8 cellular contexts compared by ENCODE assay signal in the genomic region with DNA sequence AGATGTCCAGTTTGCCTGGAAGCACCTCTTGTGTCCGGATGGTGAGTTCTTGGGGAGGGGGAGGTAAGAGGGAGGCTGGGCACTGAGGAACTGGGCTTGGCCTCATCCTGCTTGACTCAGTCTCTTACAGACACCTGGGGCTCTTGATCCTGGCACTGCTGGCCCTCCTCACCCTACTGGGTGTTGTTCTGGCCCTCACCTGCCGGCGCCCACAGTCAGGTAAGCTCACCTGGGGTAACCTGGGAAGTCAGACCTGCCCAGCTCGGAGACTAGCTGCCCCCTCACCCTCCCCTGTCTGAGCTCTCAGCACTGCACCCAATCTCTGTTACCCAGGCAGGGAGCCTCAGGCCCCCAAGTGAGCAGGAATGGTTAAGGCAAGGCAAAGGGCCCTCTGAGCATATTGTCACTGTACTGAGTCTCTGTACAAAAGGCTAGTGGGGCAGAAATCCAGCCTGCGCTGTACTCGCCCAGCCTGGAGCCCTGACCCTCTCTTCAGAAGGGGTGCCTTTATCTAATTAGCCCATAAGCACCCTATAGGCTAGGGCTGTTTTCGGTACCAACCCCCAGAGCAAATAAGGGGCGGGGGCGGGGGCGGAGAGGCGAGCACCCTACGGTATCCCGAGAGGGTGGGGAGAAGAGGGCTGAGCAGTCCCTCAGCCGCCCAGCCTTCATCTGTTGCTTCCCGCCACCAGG. TPM values are rescaled to one million over a fixed set of nuclear protein-coding genes. Genes with fewer than 3 reads are reported as not detected.
DNase-seq lines count a peak whose midpoint lies in the region; ATAC-seq and TF ChIP-seq lines count a peak whose summit lies in the region.

No MANE protein-coding gene starts in this region.

- peak overlapping the region; percentile 39 for H3K4me3 Mint-ChIP-seq in activated T-helper 2 cell treated with anti-CD3 and anti-CD28 coated beads, Interferon-gamma antibody, Interleukin-2, Interleukin-4, amounts not matched to agents 10 μg/mL and 5 μg/mL and 100 μg/mL, durations not matched to agents 14 hours and 24 hours and 36 hours (ENCODE audit: low read depth)

- DNase-seq in heart left ventricle = no peak
- no peak for DNase-seq in Right ventricle myocardium inferior (ENCODE audit: missing footprints)
- DNase-seq in activated T-helper 2 cell treated with anti-CD3 and anti-CD28 coated beads, Interferon-gamma antibody, Interleukin-2, Interleukin-4, amounts not matched to agents 10 μg/mL and 5 μg/mL and 100 μg/mL, durations not matched to agents 14 hours and 24 hours and 36 hours (ENCODE audit: low spot score) = no peak
- DNase-seq in mesenchymal stem cell = peak; percentile 19
- DNase-seq in vagina (ENCODE audit: extremely low spot score in 2 of 2) = no peak
- no peak for DNase-seq in KG1 (lab: John Stamatoyannopoulos, UW)

- H3K4me1 ChIP-seq in heart left ventricle (peaks cover 4 to 42% (median 30%) of the 10 kb centered on the region in 12 donors), mesenchymal stem cell (ENCODE audit: control insufficient read depth, insufficient read depth, low read depth, low read length) (peaks cover 48% of the 10 kb centered on the region), vagina (peaks cover 61% of the 10 kb centered on the region)

- no peak overlapping the region for H2BK5ac ChIP-seq in mesenchymal stem cell (ENCODE audit: low read depth, low read length, poor library complexity, severe bottlenecking)

- H3K4me2 ChIP-seq in mesenchymal stem cell (ENCODE audit: low read length, poor library complexity, severe bottlenecking) = peak overlapping the region; percentile 74

- H3K4ac ChIP-seq in mesenchymal stem cell (ENCODE audit: low read depth in 1 of 2, low read length in 2 of 2) = peak overlapping the region in 1 of 2 experiments; percentile 34

- H3K4me1 Mint-ChIP-seq in activated T-helper 2 cell treated with anti-CD3 and anti-CD28 coated beads, Interferon-gamma antibody, Interleukin-2, Interleukin-4, amounts not matched to agents 10 μg/mL and 5 μg/mL and 100 μg/mL, durations not matched to agents 14 hours and 24 hours and 36 hours (ENCODE audit: low read depth) = peaks cover 13% of the 10 kb centered on the region

- peaks cover 3% of the 10 kb centered on the region for H3K9me3 Mint-ChIP-seq in activated T-helper 2 cell treated with anti-CD3 and anti-CD28 coated beads, Interferon-gamma antibody, Interleukin-2, Interleukin-4, amounts not matched to agents 10 μg/mL and 5 μg/mL and 100 μg/mL, durations not matched to agents 14 hours and 24 hours and 36 hours

- peaks cover 11% of the 10 kb centered on the region for H3K79me1 ChIP-seq in mesenchymal stem cell (replicated peaks; ENCODE audit: low read length, poor library complexity, severe bottlenecking)

- peak overlapping the region; percentile 15 to 58 for H2BK12ac ChIP-seq in mesenchymal stem cell (ENCODE audit: low read length in 2 of 2)

- H3K27ac Mint-ChIP-seq in activated T-helper 2 cell treated with anti-CD3 and anti-CD28 coated beads, Interferon-gamma antibody, Interleukin-2, Interleukin-4, amounts not matched to agents 10 μg/mL and 5 μg/mL and 100 μg/mL, durations not matched to agents 14 hours and 24 hours and 36 hours = no peak overlapping the region

- peak overlapping the region; percentile 99 for H4K8ac ChIP-seq in mesenchymal stem cell (ENCODE audit: low read length)

- H2AFZ ChIP-seq in mesenchymal stem cell (ENCODE audit: low read depth, low read length) = no peak overlapping the region

- TF ChIP-seq POLR2A in heart left ventricle (IDR thresholded peaks at IDR 0.05) (no peak), vagina (IDR thresholded peaks at IDR 0.05) (no peak)

- intact Hi-C loops in heart left ventricle (cut with DNase I) = loop anchor here in 3 of 10 donors (2.0 to 10.0 kb wide), 6 partner anchors 22 to 412 kb away; partner anchors contain the start of genes ARPC4 (in 1 of the 3), RPUSD3 (in 1 of the 3), TADA3 (in 1 of the 3) and TTLL3 (in 1 of the 3)
- intact Hi-C loops in Right ventricle myocardium inferior (cut with DNase I) = loop anchor here (10.0 kb wide), 2 partner anchors 50 to 410 kb away; no protein-coding TSS in a partner anchor
- intact Hi-C loops in activated T-helper 2 cell treated with anti-CD3 and anti-CD28 coated beads, Interferon-gamma antibody, Interleukin-2, Interleukin-4, amounts not matched to agents 10 μg/mL and 5 μg/mL and 100 μg/mL, durations not matched to agents 14 hours and 24 hours and 36 hours (cut with micrococcal nuclease) = loop anchor here (2.0 kb wide), 1 partner anchor 24 kb away; the partner anchor contains the start of gene JAGN1
- intact Hi-C loops in vagina (cut with DNase I) = loop anchor here (5.0 to 10.0 kb wide), 2 partner anchors 52 to 180 kb away; partner anchors contain the start of gene BRPF1

- H3K4me3 ChIP-seq in heart left ventricle (peak overlapping the region; percentile 49 to 87 (median 65)), mesenchymal stem cell (ENCODE audit: insufficient read depth in 1 of 2, low read depth in 1 of 2, low read length in 2 of 2) (peak overlapping the region; percentile 76 to 81), vagina (peak overlapping the region; percentile 58 to 76)

- H3K18ac ChIP-seq in mesenchymal stem cell (ENCODE audit: low read depth in 1 of 2, low read length in 2 of 2) = peak overlapping the region; percentile 95 to 97

- H3K36me3 ChIP-seq in heart left ventricle = peaks cover 0 to 5% (median 0%) of the 10 kb centered on the region in 9 donors
- H3K36me3 ChIP-seq in mesenchymal stem cell (ENCODE audit: control insufficient read depth in 1 of 2, insufficient read depth in 2 of 2, low read depth in 1 of 2, low read length in 2 of 2) = peaks cover 1 to 4% of the 10 kb centered on the region in 2 experiments
- H3K36me3 ChIP-seq in vagina = no peaks in the 10 kb centered on the region

- H2BK120ac ChIP-seq in mesenchymal stem cell (ENCODE audit: low read depth, low read length) = peak overlapping the region; percentile 74

- H3K9me3 ChIP-seq in heart left ventricle = no peaks in the 10 kb centered on the region
- H3K9me3 ChIP-seq in mesenchymal stem cell (ENCODE audit: control insufficient read depth, low read length) = no peaks in the 10 kb centered on the region
- no peaks in the 10 kb centered on the region for H3K9me3 ChIP-seq in vagina

- peak overlapping the region; percentile 31 for H4K91ac ChIP-seq in mesenchymal stem cell (ENCODE audit: low read length)

- H3K23ac ChIP-seq in mesenchymal stem cell (ENCODE audit: low read length in 2 of 2) = no peak overlapping the region

- 26 to 67% (median 32%) methylated on average over 4 to 15 of the region's 15 CpGs for WGBS in heart left ventricle, 4 donors
- 31% methylated on average over 14 of the region's 15 CpGs for WGBS in mesenchymal stem cell

- no peaks in the 10 kb centered on the region for H3K36me3 Mint-ChIP-seq in activated T-helper 2 cell treated with anti-CD3 and anti-CD28 coated beads, Interferon-gamma antibody, Interleukin-2, Interleukin-4, amounts not matched to agents 10 μg/mL and 5 μg/mL and 100 μg/mL, durations not matched to agents 14 hours and 24 hours and 36 hours (ENCODE audit: low read depth)

- no peaks in the 10 kb centered on the region for H3K27me3 ChIP-seq in heart left ventricle
- H3K27me3 ChIP-seq in mesenchymal stem cell (ENCODE audit: control insufficient read depth in 1 of 2, insufficient read depth in 1 of 2, low read length in 2 of 2) = no peaks in the 10 kb centered on the region
- no peaks in the 10 kb centered on the region for H3K27me3 ChIP-seq in vagina

- ATAC-seq in heart left ventricle (no peak), Right ventricle myocardium inferior (no peak), HG02852 (IDR thresholded peaks at IDR 0.05; ENCODE audit: unreplicated experiment) (no peak), GM21423 (IDR thresholded peaks at IDR 0.05; ENCODE audit: unreplicated experiment) (no peak)

- H3K27ac ChIP-seq in heart left ventricle = peak overlapping the region; percentile 73 to 96 (median 91)
- no peak overlapping the region for H3K27ac ChIP-seq in mesenchymal stem cell (ENCODE audit: low read length, poor library complexity, severe bottlenecking)
- H3K27ac ChIP-seq in vagina = peak overlapping the region; percentile 90

- peak overlapping the region; percentile 82 for H3K9ac ChIP-seq in mesenchymal stem cell (ENCODE audit: low read length)

- H3K27me3 Mint-ChIP-seq in activated T-helper 2 cell treated with anti-CD3 and anti-CD28 coated beads, Interferon-gamma antibody, Interleukin-2, Interleukin-4, amounts not matched to agents 10 μg/mL and 5 μg/mL and 100 μg/mL, durations not matched to agents 14 hours and 24 hours and 36 hours (ENCODE audit: low read depth) = peaks cover 15% of the 10 kb centered on the region

- peak overlapping the region in 1 of 2 experiments; percentile 21 for H3K14ac ChIP-seq in mesenchymal stem cell (ENCODE audit: low read length in 2 of 2)

- H2BK15ac ChIP-seq in mesenchymal stem cell (ENCODE audit: low read depth, poor library complexity, severe bottlenecking) = peak overlapping the region; percentile 38

- H2AK5ac ChIP-seq in mesenchymal stem cell (ENCODE audit: low read length, severe bottlenecking) = peak overlapping the region; percentile 43

- TF ChIP-seq CTCF in heart left ventricle (IDR thresholded peaks at IDR 0.05) = no peak
- no peak for TF ChIP-seq CTCF in vagina (IDR thresholded peaks at IDR 0.05)

RNA-seq across cellular contexts. Expression of gene IL17RC, which starts 2.2 kb away (rescaled TPM):
- total RNA-seq in heart left ventricle (10 to 100 TPM; 20.6 to 45.3 (median 29.2) TPM), Right ventricle myocardium inferior (33.7 TPM), vagina (66.3 TPM)
- polyA plus RNA-seq in heart left ventricle = 10 to 100 TPM; 34.7 to 42.1 TPM
- 0.27 and 0.48 TPM in 2 replicates for total RNA-seq in activated T-helper 2 cell treated with anti-CD3 and anti-CD28 coated beads, Interferon-gamma antibody, Interleukin-2, Interleukin-4, amounts not matched to agents 10 μg/mL and 5 μg/mL and 100 μg/mL, durations not matched to agents 14 hours and 24 hours and 36 hours
- polyA plus RNA-seq in mesenchymal stem cell (2013, experiment 1 of 2) = 31.0 TPM
- 31.2 TPM for polyA plus RNA-seq in mesenchymal stem cell (2013, experiment 2 of 2)

RNA-seq across cellular contexts. Expression of gene IL17RE, which starts 12.1 kb away (rescaled TPM):
- 1 to 10 TPM in 4 of 9 donors, under 1 TPM in 5; 0.65 to 6.9 (median 0.79) TPM for total RNA-seq in heart left ventricle
- polyA plus RNA-seq in heart left ventricle = 1 to 10 TPM in 1 of 2 donors, under 1 TPM in 1; 0.95 to 1.3 TPM
- 0.78 TPM for total RNA-seq in Right ventricle myocardium inferior
- total RNA-seq in activated T-helper 2 cell treated with anti-CD3 and anti-CD28 coated beads, Interferon-gamma antibody, Interleukin-2, Interleukin-4, amounts not matched to agents 10 μg/mL and 5 μg/mL and 100 μg/mL, durations not matched to agents 14 hours and 24 hours and 36 hours = 0.78 and 1.0 TPM in 2 replicates
- 1.0 TPM for polyA plus RNA-seq in mesenchymal stem cell (2013, experiment 1 of 2)
- 0.68 TPM for polyA plus RNA-seq in mesenchymal stem cell (2013, experiment 2 of 2)
- total RNA-seq in vagina = 15.2 TPM

RNA-seq across cellular contexts. Expression of gene CRELD1, which starts 18.9 kb away (rescaled TPM):
- 10 to 100 TPM; 45.9 to 77.8 (median 60.6) TPM for total RNA-seq in heart left ventricle
- polyA plus RNA-seq in heart left ventricle = 10 to 100 TPM; 61.8 to 71.8 TPM
- total RNA-seq in Right ventricle myocardium inferior = 67.5 TPM
- 22.9 and 24.0 TPM in 2 replicates for total RNA-seq in activated T-helper 2 cell treated with anti-CD3 and anti-CD28 coated beads, Interferon-gamma antibody, Interleukin-2, Interleukin-4, amounts not matched to agents 10 μg/mL and 5 μg/mL and 100 μg/mL, durations not matched to agents 14 hours and 24 hours and 36 hours
- 13.7 TPM for polyA plus RNA-seq in mesenchymal stem cell (2013, experiment 1 of 2)
- polyA plus RNA-seq in mesenchymal stem cell (2013, experiment 2 of 2) = 14.3 TPM
- total RNA-seq in vagina = 27.0 TPM

RNA-seq across cellular contexts. Expression of gene JAGN1, which starts 24.3 kb away (rescaled TPM):
- 10 to 100 TPM; 15.1 to 40.3 (median 21.2) TPM for total RNA-seq in heart left ventricle
- 10 to 100 TPM; 20.8 to 77.3 TPM for polyA plus RNA-seq in heart left ventricle
- 19.1 TPM for total RNA-seq in Right ventricle myocardium inferior
- total RNA-seq in activated T-helper 2 cell treated with anti-CD3 and anti-CD28 coated beads, Interferon-gamma antibody, Interleukin-2, Interleukin-4, amounts not matched to agents 10 μg/mL and 5 μg/mL and 100 μg/mL, durations not matched to agents 14 hours and 24 hours and 36 hours = 31.7 and 33.3 TPM in 2 replicates
- 23.3 TPM for polyA plus RNA-seq in mesenchymal stem cell (2013, experiment 1 of 2)
- polyA plus RNA-seq in mesenchymal stem cell (2013, experiment 2 of 2) = 22.6 TPM
- 32.7 TPM for total RNA-seq in vagina

RNA-seq across cellular contexts. Expression of gene CIDEC, which starts 34.7 kb away (rescaled TPM):
- total RNA-seq in heart left ventricle = 10 to 100 TPM in 2 of 9 donors, 1 to 10 TPM in 4, under 1 TPM in 1, not detected in 2; 0.72 to 59.0 (median 1.6) TPM
- 10 to 100 TPM in 1 of 2 donors, 1 to 10 TPM in 1; 4.0 to 17.5 TPM for polyA plus RNA-seq in heart left ventricle
- 6.7 TPM for total RNA-seq in Right ventricle myocardium inferior
- total RNA-seq in activated T-helper 2 cell treated with anti-CD3 and anti-CD28 coated beads, Interferon-gamma antibody, Interleukin-2, Interleukin-4, amounts not matched to agents 10 μg/mL and 5 μg/mL and 100 μg/mL, durations not matched to agents 14 hours and 24 hours and 36 hours = not detected in 2 replicates
- polyA plus RNA-seq in mesenchymal stem cell (2013, experiment 1 of 2) = 0.07 TPM
- not detected for polyA plus RNA-seq in mesenchymal stem cell (2013, experiment 2 of 2)
- 51.3 TPM for total RNA-seq in vagina

Comparison
In these comparisons a context has a peak if more than half of its experiments do, and no peak if none do; other contexts are left out.
1. RNA of gene IL17RC, which starts 2.2 kb away (total RNA-seq): 66.3 TPM in vagina (single experiment), 33.7 TPM in Right ventricle myocardium inferior (single experiment) and 20.6 to 45.3 TPM in heart left ventricle; 0.27 to 0.48 TPM in activated T-helper 2 cell treated with anti-CD3 and anti-CD28 coated beads, Interferon-gamma antibody, Interleukin-2, Interleukin-4, amounts not matched to agents 10 μg/mL and 5 μg/mL and 100 μg/mL, durations not matched to agents 14 hours and 24 hours and 36 hours; every median in the first group is over 10 times any median in the second.
2. Peak in every context shown above with its lines, with median percentiles within 50 percentile points of each other: H3K4me3 ChIP-seq.